7 cellular contexts compared by ENCODE assay signal in genomic region chr12:40224439-40225291, GRCh38. TPM values are rescaled to one million over a fixed set of nuclear protein-coding genes. Genes with fewer than 3 reads are reported as not detected.
A peak's percentile ranks its signal among the peaks of the same experiment; 100 is the strongest.
DNase-seq lines count a peak whose midpoint lies in the region; ATAC-seq and TF ChIP-seq lines count a peak whose summit lies in the region.

Gene LRRK2 (plus strand): TSS chr12:40224997. CDS start chr12:40225132, 135 bp downstream.

- no peak for TF ChIP-seq EP300 in esophagus muscularis mucosa (IDR thresholded peaks at IDR 0.05)

- peaks cover 11 to 50% (median 48%) of the 10 kb centered on the region in 4 donors for H3K4me1 ChIP-seq in esophagus muscularis mucosa
- H3K4me1 ChIP-seq in muscle layer of colon (ENCODE audit: insufficient read depth, low read length), result peaks cover 12% of the 10 kb centered on the region
- H3K4me1 ChIP-seq in subcutaneous abdominal adipose tissue (ENCODE audit: control insufficient read depth in 5 of 5, insufficient read depth in 5 of 5, low read length in 5 of 5), result peaks cover 0 to 38% (median 25%) of the 10 kb centered on the region in 5 donors

- H3K36me3 ChIP-seq in esophagus muscularis mucosa (no peaks in the 10 kb centered on the region), muscle layer of colon (ENCODE audit: insufficient read depth, low read length) (no peaks in the 10 kb centered on the region), subcutaneous abdominal adipose tissue (ENCODE audit: control insufficient read depth in 5 of 5, insufficient read depth in 5 of 5, low read length in 5 of 5) (no peaks in the 10 kb centered on the region)

- H3K4me3 ChIP-seq in esophagus muscularis mucosa (peak within 1 kb of the TSS; percentile 70 to 90 (median 82)), muscle layer of colon (ENCODE audit: low read depth in 1 of 2, low read length in 2 of 2) (peak within 1 kb of the TSS; percentile 91 to 96), subcutaneous abdominal adipose tissue (ENCODE audit: low read depth in 1 of 5, low read length in 5 of 5) (peak within 1 kb of the TSS; percentile 77 to 95 (median 88))

- WGBS in esophagus muscularis mucosa, result 1% methylated on average over 19 of the region's 78 CpGs

- TF ChIP-seq CTCF in esophagus muscularis mucosa (IDR thresholded peaks at IDR 0.05), result peak in 1 of 3 experiments; percentile 18

- H3K9me3 ChIP-seq in esophagus muscularis mucosa (no peaks in the 10 kb centered on the region), muscle layer of colon (ENCODE audit: low read length) (no peaks in the 10 kb centered on the region), subcutaneous abdominal adipose tissue (ENCODE audit: control insufficient read depth in 5 of 5, low read length in 5 of 5) (no peaks in the 10 kb centered on the region)

- intact Hi-C loops in esophagus muscularis mucosa (cut with DNase I), result loop anchor here (5.0 kb wide), 1 partner anchor 72 kb away; no protein-coding TSS in a partner anchor

- H3K27ac ChIP-seq in esophagus muscularis mucosa (replicated peaks in 1 of 4), result peak within 1 kb of the TSS; percentile 93 to 99 (median 97)
- peak within 1 kb of the TSS; percentile 74 for H3K27ac ChIP-seq in muscle layer of colon (ENCODE audit: low read depth, low read length)
- peak within 1 kb of the TSS; percentile 86 for H3K27ac ChIP-seq in subcutaneous abdominal adipose tissue (ENCODE audit: low read depth, low read length)

- ATAC-seq in GM18508 (IDR thresholded peaks at IDR 0.05; ENCODE audit: insufficient read depth, unreplicated experiment), result peak; percentile 19
- ATAC-seq in HG02642 (IDR thresholded peaks at IDR 0.05; ENCODE audit: poor library complexity, unreplicated experiment), result peak; percentile 71

- peak; percentile 29 for TF ChIP-seq POLR2A in esophagus muscularis mucosa (IDR thresholded peaks at IDR 0.05; ENCODE audit: low read depth)

- H3K27me3 ChIP-seq in esophagus muscularis mucosa (no peaks in the 10 kb centered on the region), muscle layer of colon (ENCODE audit: control insufficient read depth in 1 of 2, insufficient read depth in 2 of 2, low read length in 2 of 2) (no peaks in the 10 kb centered on the region), subcutaneous abdominal adipose tissue (ENCODE audit: control insufficient read depth in 5 of 5, insufficient read depth in 4 of 5, low read length in 5 of 5) (no peaks in the 10 kb centered on the region)

- H3K9ac ChIP-seq in muscle layer of colon (ENCODE audit: low read length) (peak within 1 kb of the TSS; percentile 99), subcutaneous abdominal adipose tissue (ENCODE audit: low read length in 5 of 5) (peak within 1 kb of the TSS; percentile 83 to 95 (median 91))

- DNase-seq in NCI-H345 (lab: John Stamatoyannopoulos, UW) (peak; percentile 57), activated T-cell treated with anti-CD3 and anti-CD28 coated beads for 4 hours (peak; percentile 3), esophagus muscularis mucosa (ENCODE audit: extremely low spot score) (peak; percentile 95)

RNA-seq across cellular contexts. Expression of gene LRRK2, which starts in this region (rescaled TPM):
- total RNA-seq in esophagus muscularis mucosa, result 10 to 100 TPM; 24.0 to 32.8 (median 29.2) TPM

Comparison
In these comparisons a context has a peak if more than half of its experiments do, and no peak if none do; other contexts are left out.
1. Peak in every context shown above with its lines: DNase-seq, ATAC-seq, H3K4me3 ChIP-seq and H3K27ac ChIP-seq.
2. DNase-seq: peak in every context shown above with its lines; median percentile 95 in esophagus muscularis mucosa; 57 in NCI-H345; 3 in activated T-cell treated with anti-CD3 and anti-CD28 coated beads for 4 hours.